ENCODE assay signal across 8 cellular contexts in the genomic region with DNA sequence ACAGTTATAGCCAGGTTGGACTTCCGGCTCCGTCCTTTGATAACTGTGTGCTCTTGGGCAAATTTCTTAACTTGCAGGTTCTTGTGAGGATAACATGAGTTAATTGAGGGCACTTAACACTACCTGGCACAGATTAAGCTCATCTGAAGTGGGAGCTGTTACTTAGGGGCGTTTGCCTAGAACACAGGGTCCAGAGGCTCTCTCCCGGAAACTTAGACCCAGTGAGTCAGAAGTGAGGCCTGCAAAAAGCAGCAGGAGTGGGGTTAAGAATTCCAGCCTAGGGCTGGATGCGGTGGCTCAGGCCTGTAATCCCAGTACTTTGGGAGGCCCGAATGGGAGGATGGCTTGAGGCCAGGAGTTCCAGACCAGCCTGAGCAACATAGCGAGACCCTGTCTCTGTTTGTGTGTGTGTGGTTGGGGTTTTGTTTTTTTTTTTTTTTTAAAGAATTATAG. TPM values are rescaled to one million over a fixed set of nuclear protein-coding genes. Genes with fewer than 3 reads are reported as not detected.
A peak's percentile ranks its signal among the peaks of the same experiment; 100 is the strongest.
DNase-seq lines count a peak whose midpoint lies in the region; ATAC-seq, FAIRE-seq and TF ChIP-seq lines count a peak whose summit lies in the region.

No MANE protein-coding gene starts in this region.

- POLR2A ChIA-PET in CD4-positive, alpha-beta T cell (lab: Charles Lee) = interaction anchor here (0.6 to 10.4 kb wide), 4 partner anchors 13 to 32 kb away, joined by 3 to 190 read pairs (median 8); partner anchors contain the start of gene MAZ
- POLR2A ChIA-PET in Panc1 (lab: Charles Lee) (interaction anchor here (0.6 kb wide), 3 partner anchors 10 to 415 kb away, joined by 4 to 5 read pairs (median 4); partner anchors contain the start of gene NPIPB11), endothelial cell of umbilical vein (lab: Charles Lee) (interaction anchor here (0.7 kb wide), 1 partner anchor 87 kb away, joined by 7 read pairs; no protein-coding TSS in a partner anchor)

- dilution Hi-C loops in endothelial cell of umbilical vein (cut with MboI; ENCODE audit: extremely low pct_ligation_motif_present, low sequenced_read_pairs) = no loop called here

- H3K4me1 Mint-ChIP-seq in CD4-positive, alpha-beta T cell (ENCODE audit: low read depth) = peaks cover 85% of the 10 kb centered on the region
- peaks cover 74% of the 10 kb centered on the region for H3K4me1 Mint-ChIP-seq in osteocyte (ENCODE audit: unreplicated experiment)

- no peak for DNase-seq in CD4-positive, alpha-beta T cell
- DNase-seq in Panc1 (ENCODE audit: low read depth, low spot score) (no peak), endothelial cell of umbilical vein (ENCODE audit: low read depth, low spot score) (peak; percentile 55), osteocyte (ENCODE audit: extremely low spot score, unreplicated experiment) (no peak), D341Med (ENCODE audit: low spot score) (no peak), cerebellar cortex (ENCODE audit: low spot score) (no peak)

- H3K4me3 ChIP-seq in Panc1 (ENCODE audit: low read depth in 2 of 2, low read length in 2 of 2) = peak overlapping the region; percentile 69 to 94
- peak overlapping the region in 2 of 3 experiments; percentile 29 to 91 for H3K4me3 ChIP-seq in endothelial cell of umbilical vein (replicated peaks in 1 of 3; ENCODE audit: insufficient read depth in 1 of 3, low read depth in 1 of 3, low read length in 3 of 3)

- H4K20me1 ChIP-seq in endothelial cell of umbilical vein (replicated peaks; ENCODE audit: control insufficient read depth, extremely low read depth, insufficient read depth, low read length) = no peaks in the 10 kb centered on the region

- peaks cover 52% of the 10 kb centered on the region for H3K36me3 Mint-ChIP-seq in CD4-positive, alpha-beta T cell (ENCODE audit: low read depth)
- peaks cover 13% of the 10 kb centered on the region for H3K36me3 Mint-ChIP-seq in osteocyte (ENCODE audit: unreplicated experiment)

- H3K9me1 ChIP-seq in endothelial cell of umbilical vein (replicated peaks; ENCODE audit: control insufficient read depth, extremely low read depth, insufficient read depth, low read length) = no peaks in the 10 kb centered on the region

- H3K27ac ChIP-seq in CD4-positive, alpha-beta T cell (ENCODE audit: low read depth, low read length) = peak overlapping the region; percentile 75
- H3K27ac ChIP-seq in Panc1 (ENCODE audit: low read length) (peak overlapping the region; percentile 94), endothelial cell of umbilical vein (ENCODE audit: insufficient read depth, low read depth, low read length) (peak overlapping the region; percentile 67)

- H3K4me1 ChIP-seq in Panc1 (ENCODE audit: control insufficient read depth, insufficient read depth, low read length) (peaks cover 63% of the 10 kb centered on the region), endothelial cell of umbilical vein (ENCODE audit: control insufficient read depth, extremely low read depth, insufficient read depth, low read length) (peaks cover 56% of the 10 kb centered on the region)

- in situ Hi-C loops in Panc1 (cut with HindIII; ENCODE audit: low pct_unique_long_range_greater_than_20kb, low sequenced_read_pairs) = no loop called here

- H3K36me3 ChIP-seq in Panc1 (ENCODE audit: control insufficient read depth, insufficient read depth, low read length) (peaks cover 3% of the 10 kb centered on the region), endothelial cell of umbilical vein (ENCODE audit: control insufficient read depth in 2 of 2, extremely low read depth in 1 of 2, insufficient read depth in 2 of 2, low read length in 2 of 2) (peaks cover 0 to 5% of the 10 kb centered on the region in 2 experiments)

- peak overlapping the region; percentile 98 for H3K4me3 Mint-ChIP-seq in CD4-positive, alpha-beta T cell
- peak overlapping the region; percentile 88 for H3K4me3 Mint-ChIP-seq in osteocyte (ENCODE audit: unreplicated experiment)

- H3K27me3 ChIP-seq in CD4-positive, alpha-beta T cell (ENCODE audit: control insufficient read depth, insufficient read depth, low read length) = no peaks in the 10 kb centered on the region
- H3K27me3 ChIP-seq in Panc1 (ENCODE audit: control insufficient read depth, insufficient read depth, low read length) (no peaks in the 10 kb centered on the region), endothelial cell of umbilical vein (ENCODE audit: control insufficient read depth in 2 of 2, insufficient read depth in 2 of 2, low read length in 2 of 2) (no peaks in the 10 kb centered on the region)

- no peak for ATAC-seq in CD4-positive, alpha-beta T cell (ENCODE audit: poor library complexity)
- ATAC-seq in Panc1 (peak; percentile 30), GM21786 (IDR thresholded peaks at IDR 0.05; ENCODE audit: unreplicated experiment) (no peak), HG02852 (IDR thresholded peaks at IDR 0.05; ENCODE audit: unreplicated experiment) (no peak)

- FAIRE-seq in endothelial cell of umbilical vein (lab: Jason Lieb, UNC) = peak; percentile 76

- H2AFZ ChIP-seq in endothelial cell of umbilical vein (ENCODE audit: low read depth, low read length) = no peak overlapping the region

- no peak for TF ChIP-seq CTCF in CD4-positive, alpha-beta T cell (IDR thresholded peaks at IDR 0.05)
- no peak for TF ChIP-seq CTCF in Panc1 (IDR thresholded peaks at IDR 0.05)
- TF ChIP-seq CTCF in endothelial cell of umbilical vein (IDR thresholded peaks at IDR 0.05; ENCODE audit: extremely low read depth in 1 of 2, insufficient read depth in 1 of 2, low read depth in 1 of 2, low read length in 2 of 2) = no peak
- no peak for TF ChIP-seq CTCF in osteocyte (IDR thresholded peaks at IDR 0.05)

- intact Hi-C loops in CD4-positive, alpha-beta T cell (cut with DNase I, micrococcal nuclease) = no loop called here
- intact Hi-C loops in Panc1 (cut with micrococcal nuclease; ENCODE audit: unreplicated experiment) (no loop called here), endothelial cell of umbilical vein (cut with micrococcal nuclease) (loop anchor here (2.0 to 10.0 kb wide), 5 partner anchors 27 to 151 kb away; partner anchors contain the start of genes ASPHD1, CDIPT, KCTD13 and TAOK2)

- TF ChIP-seq POLR2A in endothelial cell of umbilical vein (IDR thresholded peaks at IDR 0.05; ENCODE audit: low read depth, low read length) = no peak

- H3K79me2 ChIP-seq in endothelial cell of umbilical vein (ENCODE audit: control insufficient read depth, insufficient read depth, low read length) = peaks cover 40% of the 10 kb centered on the region

- H3K9me3 ChIP-seq in CD4-positive, alpha-beta T cell (ENCODE audit: control insufficient read depth, low read length) = no peaks in the 10 kb centered on the region
- no peaks in the 10 kb centered on the region for H3K9me3 ChIP-seq in Panc1 (ENCODE audit: control insufficient read depth, insufficient read depth, low read depth, low read length)
- H3K9me3 ChIP-seq in endothelial cell of umbilical vein (replicated peaks; ENCODE audit: control insufficient read depth, insufficient read depth, low read length) = no peaks in the 10 kb centered on the region

- H3K27ac Mint-ChIP-seq in CD4-positive, alpha-beta T cell = peak overlapping the region; percentile 83
- peak overlapping the region; percentile 96 for H3K27ac Mint-ChIP-seq in osteocyte (ENCODE audit: unreplicated experiment)

- CTCF ChIA-PET in CD4-positive, alpha-beta T cell (lab: Charles Lee) = interaction anchor here (1.0 to 3.9 kb wide), 5 partner anchors 22 to 42 kb away, joined by 3 to 32 read pairs (median 4); partner anchors contain the start of gene KIF22
- CTCF ChIA-PET in Panc1 (lab: Charles Lee) = no interaction called here
- CTCF ChIA-PET in endothelial cell of umbilical vein (lab: Charles Lee) = interaction anchor here (1.0 to 8.2 kb wide), 6 partner anchors 14 to 154 kb away, joined by 3 to 140 read pairs (median 4); no protein-coding TSS in a partner anchor

- H3K9ac ChIP-seq in endothelial cell of umbilical vein (replicated peaks; ENCODE audit: extremely low read depth, insufficient read depth, low read length) = peak overlapping the region; percentile 63

- no peaks in the 10 kb centered on the region for H3K27me3 Mint-ChIP-seq in CD4-positive, alpha-beta T cell
- no peaks in the 10 kb centered on the region for H3K27me3 Mint-ChIP-seq in osteocyte (ENCODE audit: unreplicated experiment)

- H3K4me2 ChIP-seq in endothelial cell of umbilical vein (ENCODE audit: insufficient read depth, low read length) = peak overlapping the region; percentile 89

- H3K9me3 Mint-ChIP-seq in CD4-positive, alpha-beta T cell = no peaks in the 10 kb centered on the region
- H3K9me3 Mint-ChIP-seq in osteocyte (ENCODE audit: unreplicated experiment) = no peaks in the 10 kb centered on the region

- no TSS peak for BruUV-seq in Panc1 (replicated peaks; lab: Mats Ljungman, UMichigan)
- TSS peak; percentile 6 for BruUV-seq in endothelial cell of umbilical vein (replicated peaks; lab: Mats Ljungman, UMichigan)

RNA-seq across cellular contexts. Expression of gene MVP, which starts 1.4 kb away (rescaled TPM):
- total RNA-seq in CD4-positive, alpha-beta T cell = 100 to 1,000 TPM; 115 to 118 TPM
- total RNA-seq in Panc1 (2021; ENCODE audit: unreplicated experiment) (107 TPM), endothelial cell of umbilical vein (116 and 118 TPM in 2 replicates), osteocyte (150 and 157 TPM in 2 replicates)
- polyA plus RNA-seq in Panc1 (2012; ENCODE audit: insufficient read length) = 210 TPM
- polyA plus RNA-seq in endothelial cell of umbilical vein = 47.0 and 49.8 TPM in 2 replicates
- polyA plus RNA-seq in endothelial cell of umbilical vein (2011; cell fraction: cytosol; rRNA removed) = 45.7 and 48.2 TPM in 2 replicates
- polyA plus RNA-seq in endothelial cell of umbilical vein (2011; cell fraction: nucleus; rRNA removed) = 118 and 126 TPM in 2 replicates
- polyA plus RNA-seq in endothelial cell of umbilical vein (2012) = 154 and 197 TPM in 2 replicates
- 123 and 214 TPM in 2 replicates for polyA minus RNA-seq in endothelial cell of umbilical vein
- 47.5 TPM for polyA minus RNA-seq in endothelial cell of umbilical vein (2011; cell fraction: cytosol; rRNA and poly(A)+ RNA removed)
- polyA minus RNA-seq in endothelial cell of umbilical vein (2011; cell fraction: nucleus; rRNA and poly(A)+ RNA removed) = 42.1 and 68.7 TPM in 2 replicates

RNA-seq across cellular contexts. Expression of gene PAGR1, which starts 5.7 kb away (rescaled TPM):
- 10 to 100 TPM; 20.3 TPM for total RNA-seq in CD4-positive, alpha-beta T cell
- 42.5 TPM for total RNA-seq in Panc1 (2021; ENCODE audit: unreplicated experiment)
- 41.6 TPM for polyA plus RNA-seq in Panc1 (2012; ENCODE audit: insufficient read length)
- 24.2 and 26.3 TPM in 2 replicates for total RNA-seq in endothelial cell of umbilical vein
- polyA plus RNA-seq in endothelial cell of umbilical vein = 13.0 and 15.9 TPM in 2 replicates
- polyA plus RNA-seq in endothelial cell of umbilical vein (2011; cell fraction: cytosol; rRNA removed) = 16.6 and 17.6 TPM in 2 replicates
- polyA plus RNA-seq in endothelial cell of umbilical vein (2011; cell fraction: nucleus; rRNA removed) = 18.8 and 20.0 TPM in 2 replicates
- polyA plus RNA-seq in endothelial cell of umbilical vein (2012) = 18.5 and 20.4 TPM in 2 replicates
- 3.8 and 4.2 TPM in 2 replicates for polyA minus RNA-seq in endothelial cell of umbilical vein
- 16.0 TPM for polyA minus RNA-seq in endothelial cell of umbilical vein (2011; cell fraction: cytosol; rRNA and poly(A)+ RNA removed)
- polyA minus RNA-seq in endothelial cell of umbilical vein (2011; cell fraction: nucleus; rRNA and poly(A)+ RNA removed) = 4.1 and 5.2 TPM in 2 replicates
- 26.4 and 29.1 TPM in 2 replicates for total RNA-seq in osteocyte

RNA-seq across cellular contexts. Expression of gene PRRT2, which starts 9.7 kb away (rescaled TPM):
- total RNA-seq in CD4-positive, alpha-beta T cell = 1 to 10 TPM; 2.2 to 2.3 TPM
- total RNA-seq in Panc1 (2021; ENCODE audit: unreplicated experiment) = 9.7 TPM
- polyA plus RNA-seq in Panc1 (2012; ENCODE audit: insufficient read length) = 7.7 TPM
- total RNA-seq in endothelial cell of umbilical vein = 2.3 and 3.3 TPM in 2 replicates
- 3.3 and 3.4 TPM in 2 replicates for polyA plus RNA-seq in endothelial cell of umbilical vein
- polyA plus RNA-seq in endothelial cell of umbilical vein (2011; cell fraction: cytosol; rRNA removed) = 0.41 and 0.66 TPM in 2 replicates
- polyA plus RNA-seq in endothelial cell of umbilical vein (2011; cell fraction: nucleus; rRNA removed) = 18.1 and 20.0 TPM in 2 replicates
- 1.0 and 1.4 TPM in 2 replicates for polyA plus RNA-seq in endothelial cell of umbilical vein (2012)
- polyA minus RNA-seq in endothelial cell of umbilical vein = 1.1 and 1.9 TPM in 2 replicates
- polyA minus RNA-seq in endothelial cell of umbilical vein (2011; cell fraction: cytosol; rRNA and poly(A)+ RNA removed) = not detected
- polyA minus RNA-seq in endothelial cell of umbilical vein (2011; cell fraction: nucleus; rRNA and poly(A)+ RNA removed) = 2.9 and 3.8 TPM in 2 replicates
- 8.8 and 13.4 TPM in 2 replicates for total RNA-seq in osteocyte

RNA-seq across cellular contexts. Expression of gene MAZ, which starts 15.4 kb away (rescaled TPM):
- total RNA-seq in CD4-positive, alpha-beta T cell = 100 to 1,000 TPM; 251 to 253 TPM
- total RNA-seq in Panc1 (2021; ENCODE audit: unreplicated experiment) (426 TPM), endothelial cell of umbilical vein (311 TPM in 2 replicates), osteocyte (304 and 305 TPM in 2 replicates)
- polyA plus RNA-seq in Panc1 (2012; ENCODE audit: insufficient read length) = 591 TPM
- 165 and 212 TPM in 2 replicates for polyA plus RNA-seq in endothelial cell of umbilical vein
- 204 and 249 TPM in 2 replicates for polyA plus RNA-seq in endothelial cell of umbilical vein (2011; cell fraction: cytosol; rRNA removed)
- polyA plus RNA-seq in endothelial cell of umbilical vein (2011; cell fraction: nucleus; rRNA removed) = 129 and 147 TPM in 2 replicates
- polyA plus RNA-seq in endothelial cell of umbilical vein (2012) = 303 and 323 TPM in 2 replicates
- polyA minus RNA-seq in endothelial cell of umbilical vein = 291 and 342 TPM in 2 replicates
- polyA minus RNA-seq in endothelial cell of umbilical vein (2011; cell fraction: cytosol; rRNA and poly(A)+ RNA removed) = 395 TPM
- 51.4 and 56.6 TPM in 2 replicates for polyA minus RNA-seq in endothelial cell of umbilical vein (2011; cell fraction: nucleus; rRNA and poly(A)+ RNA removed)

RNA-seq across cellular contexts. Expression of gene KIF22, which starts 31.1 kb away (rescaled TPM):
- 100 to 1,000 TPM in 1 of 2 experiments, 10 to 100 TPM in 1; 99.0 to 101 TPM for total RNA-seq in CD4-positive, alpha-beta T cell
- total RNA-seq in Panc1 (2021; ENCODE audit: unreplicated experiment) = 111 TPM
- 82.0 TPM for polyA plus RNA-seq in Panc1 (2012; ENCODE audit: insufficient read length)
- total RNA-seq in endothelial cell of umbilical vein = 82.3 and 90.0 TPM in 2 replicates
- 67.3 and 67.9 TPM in 2 replicates for polyA plus RNA-seq in endothelial cell of umbilical vein
- polyA plus RNA-seq in endothelial cell of umbilical vein (2011; cell fraction: cytosol; rRNA removed) = 68.7 and 72.0 TPM in 2 replicates
- 198 and 265 TPM in 2 replicates for polyA plus RNA-seq in endothelial cell of umbilical vein (2011; cell fraction: nucleus; rRNA removed)
- 27.8 and 49.7 TPM in 2 replicates for polyA plus RNA-seq in endothelial cell of umbilical vein (2012)
- 71.8 and 80.2 TPM in 2 replicates for polyA minus RNA-seq in endothelial cell of umbilical vein
- polyA minus RNA-seq in endothelial cell of umbilical vein (2011; cell fraction: cytosol; rRNA and poly(A)+ RNA removed) = 95.7 TPM
- 55.3 and 92.1 TPM in 2 replicates for polyA minus RNA-seq in endothelial cell of umbilical vein (2011; cell fraction: nucleus; rRNA and poly(A)+ RNA removed)
- total RNA-seq in osteocyte = 20.0 and 23.0 TPM in 2 replicates
